ENCODE assay signal across 8 cellular contexts in the genomic region with DNA sequence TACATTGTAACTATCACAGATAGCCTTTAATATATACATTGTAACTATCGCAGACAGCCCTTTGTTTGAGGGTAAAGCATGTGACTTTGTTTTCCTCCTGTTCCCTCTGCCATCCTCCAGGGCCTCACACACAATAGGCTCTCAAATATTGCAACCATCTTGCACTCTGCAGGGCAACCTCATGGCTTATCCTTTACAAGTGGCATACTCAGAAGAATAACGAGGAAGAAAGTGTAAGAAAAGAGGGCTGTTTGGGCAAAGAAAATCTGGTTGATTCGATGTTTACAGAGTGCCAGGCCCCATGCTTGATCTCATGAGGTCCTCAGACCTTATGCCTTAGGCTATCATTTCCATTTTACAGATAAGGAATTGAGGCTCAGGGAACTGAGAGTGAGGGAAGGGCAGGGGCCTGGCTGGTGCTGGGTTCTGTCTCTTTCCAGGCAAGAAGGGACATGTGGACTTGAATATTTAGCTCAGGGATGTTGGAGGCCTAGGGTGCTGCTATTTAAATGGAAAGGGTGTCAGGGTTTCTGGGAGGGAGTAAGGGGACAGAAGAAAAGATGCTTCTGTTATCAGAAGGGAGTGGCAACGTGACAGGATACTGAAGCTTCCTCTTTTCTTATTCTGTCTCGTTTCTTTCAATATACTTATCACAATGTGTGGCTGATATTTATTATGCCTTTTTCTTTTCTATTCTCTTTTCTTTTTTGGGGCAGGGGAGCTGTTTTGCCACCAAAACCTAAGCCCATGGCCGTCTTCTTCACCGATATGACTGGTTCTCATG. TPM values are rescaled to one million over a fixed set of nuclear protein-coding genes. Genes with fewer than 3 reads are reported as not detected.
A peak's percentile ranks its signal among the peaks of the same experiment; 100 is the strongest.
DNase-seq lines count a peak whose midpoint lies in the region; ATAC-seq, FAIRE-seq and TF ChIP-seq lines count a peak whose summit lies in the region.

No MANE protein-coding gene starts in this region.

- H3K4me3 ChIP-seq in epithelial cell of esophagus (ENCODE audit: low read length) (peak overlapping the region; percentile 90), psoas muscle (peak overlapping the region; percentile 85)

- intact Hi-C loops in psoas muscle (cut with DNase I) = loop anchor here in 1 of 2 donors (10.0 kb wide), 1 partner anchor 129 kb away; no protein-coding TSS in a partner anchor

- WGBS in psoas muscle, 3 donors = 46 to 51% (median 49%) methylated on average over 7 of the region's 7 CpGs

- DNase-seq in GM18507 (ENCODE audit: extremely low spot score, insufficient read length, low read depth) = no peak
- DNase-seq in OCI-M1 (lab: John Stamatoyannopoulos, UW) = peak; percentile 48
- no peak for DNase-seq in epithelial cell of esophagus (ENCODE audit: low read depth)
- DNase-seq in psoas muscle = no peak
- DNase-seq in activated gamma-delta T cell treated with Interleukin-2 at 50 U/mL for 16 hours = no peak
- DNase-seq in H54 (ENCODE audit: insufficient read length, low spot score) = no peak
- no peak for DNase-seq in iPS-NIHi7 (ENCODE audit: extremely low spot score)
- no peak for DNase-seq in cerebellar cortex (ENCODE audit: low spot score)

- no peak for ATAC-seq in psoas muscle

- H3K4me1 ChIP-seq in psoas muscle = peaks cover 32% of the 10 kb centered on the region

- H3K9me3 ChIP-seq in psoas muscle = no peaks in the 10 kb centered on the region

- H3K36me3 ChIP-seq in psoas muscle (ENCODE audit: insufficient read depth in 1 of 2, low read depth in 1 of 2) = no peaks in the 10 kb centered on the region

- FAIRE-seq in GM18507 (lab: Jason Lieb, UNC) (peak; percentile 57), H54 (lab: Jason Lieb, UNC) (no peak)

- TF ChIP-seq POLR2A in H54 (IDR thresholded peaks at IDR 0.05; ENCODE audit: low read depth, low read length) = no peak

- no peaks in the 10 kb centered on the region for H3K27me3 ChIP-seq in psoas muscle (ENCODE audit: insufficient read depth in 3 of 3, low read length in 2 of 3)

- H3K27ac ChIP-seq in psoas muscle = peak overlapping the region; percentile 91

- TF ChIP-seq CTCF in epithelial cell of esophagus (IDR thresholded peaks at IDR 0.05; ENCODE audit: insufficient read depth, low read depth, low read length, missing control alignments) (no peak), psoas muscle (IDR thresholded peaks at IDR 0.05) (no peak)

RNA-seq across cellular contexts. Expression of a gene that starts 1.1 kb away (rescaled TPM):
- 10 to 100 TPM; 59.3 to 95.0 (median 83.7) TPM for total RNA-seq in psoas muscle
- 100 to 1,000 TPM in 1 of 3 donors, 10 to 100 TPM in 2; 62.7 to 105 (median 80.0) TPM for polyA plus RNA-seq in psoas muscle

RNA-seq across cellular contexts. Expression of a gene that starts 30.6 kb away (rescaled TPM):
- total RNA-seq in psoas muscle = 1 to 10 TPM in 1 of 4 donors, under 1 TPM in 3; 0.32 to 3.3 (median 0.66) TPM
- under 1 TPM in 2 of 3 donors, not detected in 1; 0.29 to 0.83 TPM for polyA plus RNA-seq in psoas muscle
